ENCODE assay signal across 8 cellular contexts in genomic region chr1:62438163-62438562, GRCh38. TPM values are rescaled to one million over a fixed set of nuclear protein-coding genes. Genes with fewer than 3 reads are reported as not detected.
DNase-seq lines count a peak whose midpoint lies in the region; ATAC-seq and TF ChIP-seq lines count a peak whose summit lies in the region.

No MANE protein-coding gene starts in this region.

- H3K27me3 ChIP-seq in tibial artery: no peaks in the 10 kb centered on the region

- no peak for TF ChIP-seq CTCF in tibial artery (IDR thresholded peaks at IDR 0.05)

- H3K36me3 Mint-ChIP-seq in activated naive CD4-positive, alpha-beta T cell treated with anti-CD3 and anti-CD28 coated beads, Interleukin-2, amount 50 U/mL, for 72 hours: peaks cover 33 to 48% of the 10 kb centered on the region in 2 donors

- peak overlapping the region; percentile 96 for H3K4me3 ChIP-seq in Jurkat, Clone E6-1 (ENCODE audit: low read length)
- peak overlapping the region; percentile 63 to 92 for H3K4me3 ChIP-seq in tibial artery

- H3K27ac ChIP-seq in tibial artery: peak overlapping the region; percentile 95 to 98
- H3K27ac ChIP-seq in caudate nucleus (ENCODE audit: low read depth, low read length): no peak overlapping the region

- peak overlapping the region; percentile 90 to 99 for H3K27ac Mint-ChIP-seq in activated naive CD4-positive, alpha-beta T cell treated with anti-CD3 and anti-CD28 coated beads, Interleukin-2, amount 50 U/mL, for 72 hours

- H3K36me3 ChIP-seq in tibial artery: peaks cover 7 to 19% (median 13%) of the 10 kb centered on the region in 3 donors

- H3K9me3 ChIP-seq in tibial artery: no peaks in the 10 kb centered on the region

- intact Hi-C loops in tibial artery (cut with DNase I; ENCODE audit: low total_unique reads): loop anchor here (5.0 kb wide), 1 partner anchor 249 kb away; the partner anchor contains the start of gene DOCK7

- ATAC-seq in activated naive CD4-positive, alpha-beta T cell treated with anti-CD3 and anti-CD28 coated beads, Interleukin-2, amount 50 U/mL, for 72 hours: no peak
- no peak for ATAC-seq in GM19395 (IDR thresholded peaks at IDR 0.05; ENCODE audit: unreplicated experiment)

- H3K9me3 Mint-ChIP-seq in activated naive CD4-positive, alpha-beta T cell treated with anti-CD3 and anti-CD28 coated beads, Interleukin-2, amount 50 U/mL, for 72 hours: peaks cover 4% of the 10 kb centered on the region in 2 donors

- H3K4me1 ChIP-seq in tibial artery: peaks cover 0 to 42% (median 25%) of the 10 kb centered on the region in 4 donors

- DNase-seq in DMS79 treated with DMSO at 0.1 percent for 48 hours (lab: John Stamatoyannopoulos, UW): peak; percentile 49
- DNase-seq in Jurkat, Clone E6-1 (ENCODE audit: low read depth, low spot score): no peak
- DNase-seq in activated naive CD4-positive, alpha-beta T cell treated with anti-CD3 and anti-CD28 coated beads, Interleukin-2, amount 50 U/mL, for 72 hours (ENCODE audit: low spot score in 2 of 2): no peak
- peak; percentile 27 for DNase-seq in kidney tubule cell (ENCODE audit: low spot score)
- DNase-seq in tibial artery: no peak
- no peak for DNase-seq in AML-193 (lab: John Stamatoyannopoulos, UW)
- no peak for DNase-seq in caudate nucleus (lab: John Stamatoyannopoulos, UW)

RNA-seq across cellular contexts. Expression of gene USP1, which starts 1.3 kb away (rescaled TPM):
- 75.2 TPM for polyA plus RNA-seq in Jurkat, Clone E6-1 (2012; ENCODE audit: insufficient read depth, insufficient read length)
- total RNA-seq in activated naive CD4-positive, alpha-beta T cell treated with anti-CD3 and anti-CD28 coated beads, Interleukin-2, amount 50 U/mL, for 72 hours: 10 to 100 TPM; 59.7 to 71.0 TPM

Comparison
In these comparisons a context has a peak if more than half of its experiments do, and no peak if none do; other contexts are left out.
1. DNase-seq: peak in DMS79 treated with DMSO at 0.1 percent for 48 hours (single experiment) and kidney tubule cell (single experiment); none in Jurkat, Clone E6-1 (single experiment), activated naive CD4-positive, alpha-beta T cell treated with anti-CD3 and anti-CD28 coated beads, Interleukin-2, amount 50 U/mL, for 72 hours (0 of 2), tibial artery (0 of 2), AML-193 (0 of 2) and caudate nucleus (0 of 61).